ENCODE assay signal across 1 cellular context in genomic region chr2:46339676-46340459, GRCh38.
TF ChIP-seq lines count a peak whose summit lies in the region.

No MANE protein-coding gene starts in this region.

TF ChIP-seq in K562, 482 proteins besides CTCF, POLR2A, EP300 and RAD21 (continued from another document and continues in another):
- TF ChIP-seq ZNF398 (CRISPR knock-in tag; IDR thresholded peaks at IDR 0.05) (no peak), NCOA6 (IDR thresholded peaks at IDR 0.05) (peak; percentile 12; the same call in 1 of the 2 replicates), GATAD2A (IDR thresholded peaks at IDR 0.05) (peak; percentile 88; the same call in 1 of the 2 replicates), E2F1 (CRISPR knock-in tag; IDR thresholded peaks at IDR 0.05) (peak; percentile 24; the same call in 1 of the 2 replicates), SIRT6 (IDR thresholded peaks at IDR 0.05; ENCODE audit: low read depth, low read length) (no peak), KLF13 (tag; IDR thresholded peaks at IDR 0.05; ENCODE audit: borderline replicate concordance, low read depth) (no peak), ETV6 (IDR thresholded peaks at IDR 0.05; ENCODE audit: borderline replicate concordance in 1 of 2, low read depth in 2 of 2, low read length in 1 of 2) (0 out of 4 replicates have a peak, but pooled peaks of 1 of the 2 experiments have one; percentile 70), ETV6 (CRISPR knock-in tag; IDR thresholded peaks at IDR 0.05; ENCODE audit: borderline replicate concordance) (no peak), TCF7L2 (IDR thresholded peaks at IDR 0.05; ENCODE audit: low read depth, low read length) (no peak), HNRNPUL1 (IDR thresholded peaks at IDR 0.05; ENCODE audit: low read length) (no peak), CEBPB (tag; IDR thresholded peaks at IDR 0.05) (peak; percentile 99), CBFB (CRISPR knock-in tag; IDR thresholded peaks at IDR 0.05) (peak; percentile 73; the same call in 1 of the 2 replicates), SMARCE1 (IDR thresholded peaks at IDR 0.05) (peak; percentile 98), DEAF1 (CRISPR knock-in tag; IDR thresholded peaks at IDR 0.05) (peak; percentile 45; the same call in 1 of the 2 replicates), ERF (CRISPR knock-in tag; IDR thresholded peaks at IDR 0.05) (no peak; the same call in 1 of the 2 replicates), ZNF57 (CRISPR knock-in tag; IDR thresholded peaks at IDR 0.05) (no peak), NBN (IDR thresholded peaks at IDR 0.05; ENCODE audit: low read depth) (peak; percentile 91), E2F8 (IDR thresholded peaks at IDR 0.05; ENCODE audit: low read depth, partially characterized antibody) (no peak), ZNF24 (IDR thresholded peaks at IDR 0.05) (peak; percentile 68), U2AF2 (optimal IDR thresholded peaks at IDR 0.05; ENCODE audit: low read depth, low read length) (no peak), ZNF133 (CRISPR knock-in tag; IDR thresholded peaks at IDR 0.05) (no peak), FOXA3 (CRISPR knock-in tag; conservative IDR thresholded peaks at IDR 0.05 in 1 of 2, IDR thresholded peaks at IDR 0.05 in 1 of 2) (peak; percentile 98), ZFP36 (IDR thresholded peaks at IDR 0.05; ENCODE audit: low read depth, low read length, partially characterized antibody) (no peak), HEY1 (CRISPR knock-in tag; IDR thresholded peaks at IDR 0.05; ENCODE audit: borderline replicate concordance) (no peak), FOSL1 (tag; conservative IDR thresholded peaks at IDR 0.05) (peak; percentile 95), SAP30 (IDR thresholded peaks at IDR 0.05; ENCODE audit: borderline replicate concordance, insufficient read depth, low read depth, low read length, poor library complexity, severe bottlenecking) (no peak), CREBBP (IDR thresholded peaks at IDR 0.05; ENCODE audit: low read depth, low read length) (no peak), CHD2 (IDR thresholded peaks at IDR 0.05; ENCODE audit: low read depth, low read length) (no peak), ZNF121 (CRISPR knock-in tag; conservative IDR thresholded peaks at IDR 0.05) (no peak), CBX3 (IDR thresholded peaks at IDR 0.05; ENCODE audit: borderline replicate concordance in 1 of 2, low read length in 2 of 2) (peak in 1 of 2 experiments; percentile 93; a peak in 2 of 3 replicates), KLF16 (IDR thresholded peaks at IDR 0.05) (peak; percentile 97), THRAP3 (IDR thresholded peaks at IDR 0.05; ENCODE audit: borderline replicate concordance) (no peak), ZNF165 (CRISPR knock-in tag; IDR thresholded peaks at IDR 0.05; ENCODE audit: borderline replicate concordance) (no peak), ZNF511 (CRISPR knock-in tag; IDR thresholded peaks at IDR 0.05) (0 out of 2 replicates have a peak, but pooled peaks have one; percentile 68), THRA (IDR thresholded peaks at IDR 0.05) (no peak), TARDBP (IDR thresholded peaks at IDR 0.05) (0 out of 2 replicates have a peak, but pooled peaks have one; percentile 52), E2F6 (IDR thresholded peaks at IDR 0.05; ENCODE audit: borderline replicate concordance in 1 of 2, extremely low read depth in 1 of 2, insufficient read depth in 1 of 2, insufficient read length in 1 of 2, low read depth in 1 of 2, low read length in 1 of 2, poor library complexity in 1 of 2, severe bottlenecking in 1 of 2) (peak in 1 of 2 experiments; percentile 52), NCOA1 (IDR thresholded peaks at IDR 0.05; ENCODE audit: low read depth) (peak; percentile 91), JUNB (CRISPR knock-in tag; conservative IDR thresholded peaks at IDR 0.05) (0 out of 2 replicates have a peak, but pooled peaks have one; percentile 30), RBM34 (IDR thresholded peaks at IDR 0.05; ENCODE audit: borderline replicate concordance, insufficient read depth, low read length) (no peak), RBM17 (IDR thresholded peaks at IDR 0.05; ENCODE audit: borderline replicate concordance, low read depth, low read length) (no peak), PML (IDR thresholded peaks at IDR 0.05; ENCODE audit: low read length) (peak; percentile 93), FOS (IDR thresholded peaks at IDR 0.05; ENCODE audit: extremely low read depth, insufficient read length) (peak; percentile 42), ZNF609 (CRISPR knock-in tag; IDR thresholded peaks at IDR 0.05; ENCODE audit: borderline replicate concordance) (no peak)
- TF ChIP-seq, protein P1, sequence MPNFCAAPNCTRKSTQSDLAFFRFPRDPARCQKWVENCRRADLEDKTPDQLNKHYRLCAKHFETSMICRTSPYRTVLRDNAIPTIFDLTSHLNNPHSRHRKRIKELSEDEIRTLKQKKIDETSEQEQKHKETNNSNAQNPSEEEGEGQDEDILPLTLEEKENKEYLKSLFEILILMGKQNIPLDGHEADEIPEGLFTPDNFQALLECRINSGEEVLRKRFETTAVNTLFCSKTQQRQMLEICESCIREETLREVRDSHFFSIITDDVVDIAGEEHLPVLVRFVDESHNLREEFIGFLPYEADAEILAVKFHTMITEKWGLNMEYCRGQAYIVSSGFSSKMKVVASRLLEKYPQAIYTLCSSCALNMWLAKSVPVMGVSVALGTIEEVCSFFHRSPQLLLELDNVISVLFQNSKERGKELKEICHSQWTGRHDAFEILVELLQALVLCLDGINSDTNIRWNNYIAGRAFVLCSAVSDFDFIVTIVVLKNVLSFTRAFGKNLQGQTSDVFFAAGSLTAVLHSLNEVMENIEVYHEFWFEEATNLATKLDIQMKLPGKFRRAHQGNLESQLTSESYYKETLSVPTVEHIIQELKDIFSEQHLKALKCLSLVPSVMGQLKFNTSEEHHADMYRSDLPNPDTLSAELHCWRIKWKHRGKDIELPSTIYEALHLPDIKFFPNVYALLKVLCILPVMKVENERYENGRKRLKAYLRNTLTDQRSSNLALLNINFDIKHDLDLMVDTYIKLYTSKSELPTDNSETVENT (CRISPR knock-in tag; IDR thresholded peaks at IDR 0.05): no peak
- TF ChIP-seq, protein P2, sequence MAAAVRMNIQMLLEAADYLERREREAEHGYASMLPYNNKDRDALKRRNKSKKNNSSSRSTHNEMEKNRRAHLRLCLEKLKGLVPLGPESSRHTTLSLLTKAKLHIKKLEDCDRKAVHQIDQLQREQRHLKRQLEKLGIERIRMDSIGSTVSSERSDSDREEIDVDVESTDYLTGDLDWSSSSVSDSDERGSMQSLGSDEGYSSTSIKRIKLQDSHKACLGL (CRISPR knock-in tag; IDR thresholded peaks at IDR 0.05; ENCODE audit: borderline replicate concordance, poor library complexity, severe bottlenecking): no peak
